In the genomic region with DNA sequence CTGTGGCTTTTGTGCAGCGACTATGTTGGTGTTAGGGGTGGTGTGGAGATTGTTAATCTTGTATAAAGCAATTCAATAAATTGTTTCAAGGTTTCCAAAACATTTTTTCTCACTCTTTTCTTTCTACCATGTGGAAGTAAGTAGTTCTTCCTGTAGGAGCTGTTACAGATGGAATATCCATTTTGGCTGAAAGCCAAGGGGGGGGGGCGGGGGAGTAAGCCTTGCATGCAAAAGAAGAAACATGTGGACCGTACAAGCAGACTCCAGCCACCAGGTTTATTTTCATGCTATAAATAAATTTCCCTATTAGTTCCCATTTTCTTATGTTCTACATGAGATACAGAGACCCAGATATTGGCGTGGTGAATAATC, we compare ENCODE assay signal across 1 cellular context.
TF ChIP-seq lines count a peak whose summit lies in the region.

No MANE protein-coding gene starts in this region.

TF ChIP-seq in IMR-90, 13 proteins besides CTCF, POLR2A, EP300 and RAD21:
- TF ChIP-seq FOS (IDR thresholded peaks at IDR 0.05; ENCODE audit: low read depth, low read length): no peak
